Comparison of ENCODE assay signal across 11 cellular contexts in genomic region chr20:25238319-25239037, GRCh38. TPM values are rescaled to one million over a fixed set of nuclear protein-coding genes. Genes with fewer than 3 reads are reported as not detected.
DNase-seq lines count a peak whose midpoint lies in the region; ATAC-seq and TF ChIP-seq lines count a peak whose summit lies in the region.
"Had no signal": no experiment of that assay in that cellular context is flagged by ENCODE, and none has a peak within 500 bp of the region (broad histone marks: within the 10 kb centered on the region; RNA-seq: fewer than 3 reads in every experiment).

No MANE protein-coding gene starts in this region.

- H3K9me3 ChIP-seq in suprapubic skin (no peaks in the 10 kb centered on the region), BE2C (no peaks in the 10 kb centered on the region)

- ATAC-seq in activated T-cell treated with anti-CD3 and anti-CD28 coated beads, Interleukin-2, amount 50 U/mL, for 72 hours (replicated peaks in 1 of 2): no peak
- no peak for ATAC-seq in HG02852 (IDR thresholded peaks at IDR 0.05; ENCODE audit: unreplicated experiment)

- peaks cover 0 to 1% of the 10 kb centered on the region in 2 donors for H3K9me3 Mint-ChIP-seq in activated T-cell treated with anti-CD3 and anti-CD28 coated beads, Interleukin-2, amount 50 U/mL, for 72 hours
- H3K9me3 Mint-ChIP-seq in activated CD4-positive, alpha-beta memory T cell treated with anti-CD3 and anti-CD28 coated beads, Interleukin-2, amount 10 ng/mL, durations not matched to agents 7 days and 5 days: no peaks in the 10 kb centered on the region
- H3K9me3 Mint-ChIP-seq: activated B cell treated with CpG ODN at 0.5 μM for 24 hours had no signal

- H3K36me3 ChIP-seq in suprapubic skin: no peaks in the 10 kb centered on the region
- H3K36me3 ChIP-seq in BE2C: no peaks in the 10 kb centered on the region

- H3K4me3 ChIP-seq in fibroblast of mammary gland (ENCODE audit: control insufficient read depth, low read depth, low read length) (no peak overlapping the region), suprapubic skin (no peak overlapping the region), BE2C (ENCODE audit: low read depth, low read length) (no peak overlapping the region)

- H3K4me1 Mint-ChIP-seq in activated T-cell treated with anti-CD3 and anti-CD28 coated beads, Interleukin-2, amount 50 U/mL, for 72 hours (ENCODE audit: low read depth): peaks cover 32% of the 10 kb centered on the region
- peaks cover 20% of the 10 kb centered on the region for H3K4me1 Mint-ChIP-seq in activated CD4-positive, alpha-beta memory T cell treated with anti-CD3 and anti-CD28 coated beads, Interleukin-2, amount 10 ng/mL, durations not matched to agents 7 days and 5 days
- H3K4me1 Mint-ChIP-seq: activated B cell treated with CpG ODN at 0.5 μM for 24 hours, B cell had no signal

- H3K27ac ChIP-seq in suprapubic skin: peak overlapping the region; percentile 87

- TF ChIP-seq POLR2A in suprapubic skin (IDR thresholded peaks at IDR 0.05): no peak

- DNase-seq in activated T-cell treated with anti-CD3 and anti-CD28 coated beads, Interleukin-2, amount 50 U/mL, for 72 hours: no peak
- no peak for DNase-seq in activated T-cell treated with anti-CD3 and anti-CD28 coated beads for 4 hours
- no peak for DNase-seq in activated CD4-positive, alpha-beta memory T cell treated with anti-CD3 and anti-CD28 coated beads, Interleukin-2, amount 10 ng/mL, durations not matched to agents 7 days and 5 days
- peak; percentile 51 for DNase-seq in fibroblast of mammary gland (ENCODE audit: low read depth)
- peak in 1 of 2 donors; percentile 59 for DNase-seq in suprapubic skin (ENCODE audit: low spot score in 2 of 2)
- DNase-seq in NCI-H1417 (lab: John Stamatoyannopoulos, UW): no peak
- DNase-seq in BE2C: no peak
- DNase-seq: activated B cell treated with CpG ODN at 0.5 μM for 24 hours, NCI-H2171 treated with DMSO at 0.1 percent for 48 hours had no signal

- H3K27ac Mint-ChIP-seq in activated T-cell treated with anti-CD3 and anti-CD28 coated beads, Interleukin-2, amount 50 U/mL, for 72 hours: peak overlapping the region; percentile 94
- H3K27ac Mint-ChIP-seq in activated CD4-positive, alpha-beta memory T cell treated with anti-CD3 and anti-CD28 coated beads, Interleukin-2, amount 10 ng/mL, durations not matched to agents 7 days and 5 days: peak overlapping the region; percentile 86
- H3K27ac Mint-ChIP-seq: activated B cell treated with CpG ODN at 0.5 μM for 24 hours, B cell had no signal

- H3K4me1 ChIP-seq in suprapubic skin (peaks cover 41% of the 10 kb centered on the region), BE2C (peaks cover 8% of the 10 kb centered on the region)

- no peak for TF ChIP-seq EP300 in suprapubic skin (IDR thresholded peaks at IDR 0.05)

- peak overlapping the region; percentile 74 to 84 for H3K4me3 Mint-ChIP-seq in activated T-cell treated with anti-CD3 and anti-CD28 coated beads, Interleukin-2, amount 50 U/mL, for 72 hours
- no peak overlapping the region for H3K4me3 Mint-ChIP-seq in activated CD4-positive, alpha-beta memory T cell treated with anti-CD3 and anti-CD28 coated beads, Interleukin-2, amount 10 ng/mL, durations not matched to agents 7 days and 5 days
- H3K4me3 Mint-ChIP-seq: activated B cell treated with CpG ODN at 0.5 μM for 24 hours, B cell had no signal

- CTCF ChIA-PET in activated CD4-positive, alpha-beta memory T cell treated with anti-CD3 and anti-CD28 coated beads, Interleukin-2, amount 10 ng/mL, durations not matched to agents 7 days and 5 days (lab: Charles Lee): no interaction called here

- peaks cover 26% of the 10 kb centered on the region for H3K27me3 Mint-ChIP-seq in activated T-cell treated with anti-CD3 and anti-CD28 coated beads, Interleukin-2, amount 50 U/mL, for 72 hours (ENCODE audit: low read depth)
- H3K27me3 Mint-ChIP-seq in activated CD4-positive, alpha-beta memory T cell treated with anti-CD3 and anti-CD28 coated beads, Interleukin-2, amount 10 ng/mL, durations not matched to agents 7 days and 5 days: peaks cover 20% of the 10 kb centered on the region

- H3K27me3 ChIP-seq in suprapubic skin (no peaks in the 10 kb centered on the region), BE2C (no peaks in the 10 kb centered on the region)

- POLR2A ChIA-PET in activated CD4-positive, alpha-beta memory T cell treated with anti-CD3 and anti-CD28 coated beads, Interleukin-2, amount 10 ng/mL, durations not matched to agents 7 days and 5 days (lab: Charles Lee): interaction anchor here (1.9 to 2.7 kb wide), 2 partner anchors 9 to 42 kb away, joined by 4 to 12 read pairs; partner anchors contain the start of gene PYGB

- TF ChIP-seq CTCF in fibroblast of mammary gland (conservative IDR thresholded peaks at IDR 0.05; ENCODE audit: control insufficient read depth, insufficient read depth, low read depth, low read length): no peak
- TF ChIP-seq CTCF in suprapubic skin (IDR thresholded peaks at IDR 0.05): no peak
- TF ChIP-seq CTCF in BE2C (IDR thresholded peaks at IDR 0.05; ENCODE audit: low read depth, low read length): no peak

- 80% methylated on average over 12 of the region's 12 CpGs for WGBS in suprapubic skin

- H3K36me3 Mint-ChIP-seq in activated T-cell treated with anti-CD3 and anti-CD28 coated beads, Interleukin-2, amount 50 U/mL, for 72 hours (ENCODE audit: insufficient read depth in 2 of 2): peaks cover 5 to 8% of the 10 kb centered on the region in 2 donors
- no peaks in the 10 kb centered on the region for H3K36me3 Mint-ChIP-seq in activated CD4-positive, alpha-beta memory T cell treated with anti-CD3 and anti-CD28 coated beads, Interleukin-2, amount 10 ng/mL, durations not matched to agents 7 days and 5 days (ENCODE audit: low read depth)

RNA-seq across cellular contexts. Expression of gene PYGB, which starts 9.4 kb away (rescaled TPM):
- 10 to 100 TPM; 43.7 to 48.3 TPM for total RNA-seq in activated T-cell treated with anti-CD3 and anti-CD28 coated beads, Interleukin-2, amount 50 U/mL, for 72 hours
- 10 to 100 TPM; 28.4 to 29.8 TPM for total RNA-seq in activated CD4-positive, alpha-beta memory T cell treated with anti-CD3 and anti-CD28 coated beads, Interleukin-2, amount 10 ng/mL, durations not matched to agents 7 days and 5 days
- total RNA-seq in suprapubic skin: 100 to 1,000 TPM; 142 to 247 (median 198) TPM
- 58.6 TPM for polyA plus RNA-seq in BE2C (2012; ENCODE audit: insufficient read depth, insufficient read length, low read depth)

RNA-seq across cellular contexts. Expression of gene ENTPD6, which starts 43.0 kb away (rescaled TPM):
- total RNA-seq in activated T-cell treated with anti-CD3 and anti-CD28 coated beads, Interleukin-2, amount 50 U/mL, for 72 hours: 10 to 100 TPM; 55.3 to 58.7 TPM
- total RNA-seq in activated CD4-positive, alpha-beta memory T cell treated with anti-CD3 and anti-CD28 coated beads, Interleukin-2, amount 10 ng/mL, durations not matched to agents 7 days and 5 days: 10 to 100 TPM; 47.7 to 48.2 TPM
- 100 to 1,000 TPM in 1 of 4 donors, 10 to 100 TPM in 3; 33.8 to 103 (median 47.0) TPM for total RNA-seq in suprapubic skin
- 91.1 TPM for polyA plus RNA-seq in BE2C (2012; ENCODE audit: insufficient read depth, insufficient read length, low read depth)
